8 cellular contexts compared by ENCODE assay signal in genomic region chr5:37721447-37721871, GRCh38.
A peak's percentile ranks its signal among the peaks of the same experiment; 100 is the strongest.
DNase-seq lines count a peak whose midpoint lies in the region; ATAC-seq and TF ChIP-seq lines count a peak whose summit lies in the region.

No MANE protein-coding gene starts in this region.

- no peak for TF ChIP-seq POLR2A in erythroblast (IDR thresholded peaks at IDR 0.05; ENCODE audit: low read length)

- intact Hi-C loops in activated CD4-positive, alpha-beta memory T cell treated with anti-CD3 and anti-CD28 coated beads for 36 hours (cut with micrococcal nuclease) = loop anchor here (1.0 to 5.0 kb wide), 4 partner anchors 17 to 844 kb away; partner anchors contain the start of genes LIFR, NIPBL and NUP155
- intact Hi-C loops in aorta (cut with DNase I) = no loop called here

- CTCF ChIA-PET in activated CD4-positive, alpha-beta memory T cell treated with anti-CD3 and anti-CD28 coated beads for 36 hours (lab: Charles Lee) = interaction anchor here (1.0 to 3.8 kb wide), 3 partner anchors 17 to 351 kb away, joined by 4 to 37 read pairs (median 5); partner anchors contain the start of gene NUP155

- no peaks in the 10 kb centered on the region for H3K9me3 Mint-ChIP-seq in activated CD4-positive, alpha-beta memory T cell treated with anti-CD3 and anti-CD28 coated beads for 36 hours

- H3K27me3 ChIP-seq in aorta (ENCODE audit: control insufficient read depth in 1 of 2, insufficient read depth in 2 of 2, low read length in 1 of 2) = no peaks in the 10 kb centered on the region

- H3K27me3 Mint-ChIP-seq in activated CD4-positive, alpha-beta memory T cell treated with anti-CD3 and anti-CD28 coated beads for 36 hours = peaks cover 6% of the 10 kb centered on the region

- peaks cover 0 to 2% of the 10 kb centered on the region in 2 donors for H3K4me1 ChIP-seq in aorta (ENCODE audit: control insufficient read depth in 1 of 2, insufficient read depth in 2 of 2, low read length in 2 of 2)

- H3K36me3 Mint-ChIP-seq in activated CD4-positive, alpha-beta memory T cell treated with anti-CD3 and anti-CD28 coated beads for 36 hours = peaks cover 26% of the 10 kb centered on the region

- WGBS in aorta, 2 donors = 88 to 91% methylated on average over 5 of the region's 5 CpGs

- peaks cover 0 to 4% of the 10 kb centered on the region in 2 donors for H3K36me3 ChIP-seq in aorta (ENCODE audit: control insufficient read depth in 1 of 2, insufficient read depth in 2 of 2, low read length in 1 of 2)

- no peaks in the 10 kb centered on the region for H3K9me3 ChIP-seq in aorta (ENCODE audit: control insufficient read depth, low read length)

- no peak for TF ChIP-seq CTCF in AG10803 (conservative IDR thresholded peaks at IDR 0.05; ENCODE audit: low read length)

- H3K4me1 Mint-ChIP-seq in activated CD4-positive, alpha-beta memory T cell treated with anti-CD3 and anti-CD28 coated beads for 36 hours (ENCODE audit: low read depth) = peaks cover 34% of the 10 kb centered on the region

- H3K27ac Mint-ChIP-seq in activated CD4-positive, alpha-beta memory T cell treated with anti-CD3 and anti-CD28 coated beads for 36 hours = peak overlapping the region; percentile 75

- H3K27ac ChIP-seq in aorta (ENCODE audit: low read depth in 1 of 2, low read length in 2 of 2) = no peak overlapping the region

- POLR2A ChIA-PET in activated CD4-positive, alpha-beta memory T cell treated with anti-CD3 and anti-CD28 coated beads for 36 hours (lab: Charles Lee) = interaction anchor here (2.9 kb wide), 1 partner anchor 17 kb away, joined by 22 read pairs; no protein-coding TSS in a partner anchor

- H3K4me3 ChIP-seq in AG10803 (ENCODE audit: low read length) (no peak overlapping the region), aorta (ENCODE audit: low read length in 2 of 2) (no peak overlapping the region)

- no peak overlapping the region for H3K4me3 Mint-ChIP-seq in activated CD4-positive, alpha-beta memory T cell treated with anti-CD3 and anti-CD28 coated beads for 36 hours

- DNase-seq in AG10803 (ENCODE audit: low read depth) (peak; percentile 76), erythroblast (lab: John Stamatoyannopoulos, UW) (no peak), SKM-1 (lab: John Stamatoyannopoulos, UW; ENCODE audit: unreplicated experiment) (no peak), aorta (no peak)
- DNase-seq in activated CD4-positive, alpha-beta memory T cell treated with anti-CD3 and anti-CD28 coated beads for 36 hours = peak; percentile 64

- ATAC-seq in GM19025 (IDR thresholded peaks at IDR 0.05; ENCODE audit: low read depth, unreplicated experiment) (peak; percentile 40), HG03060 (IDR thresholded peaks at IDR 0.05; ENCODE audit: low read depth, unreplicated experiment) (peak; percentile 67), esophagus mucosa (no peak), aorta (ENCODE audit: low FRiP score) (no peak)

Comparison
In these comparisons a context has a peak if more than half of its experiments do, and no peak if none do; other contexts are left out.
1. DNase-seq: peak in AG10803 (single experiment) and activated CD4-positive, alpha-beta memory T cell treated with anti-CD3 and anti-CD28 coated beads for 36 hours (single experiment); none in erythroblast (0 of 2), SKM-1 (single experiment) and aorta (0 of 2).
2. ATAC-seq: peak in GM19025 (single experiment) and HG03060 (single experiment); none in esophagus mucosa (single experiment) and aorta (single experiment).